19 cellular contexts compared by ENCODE assay signal in the genomic region with DNA sequence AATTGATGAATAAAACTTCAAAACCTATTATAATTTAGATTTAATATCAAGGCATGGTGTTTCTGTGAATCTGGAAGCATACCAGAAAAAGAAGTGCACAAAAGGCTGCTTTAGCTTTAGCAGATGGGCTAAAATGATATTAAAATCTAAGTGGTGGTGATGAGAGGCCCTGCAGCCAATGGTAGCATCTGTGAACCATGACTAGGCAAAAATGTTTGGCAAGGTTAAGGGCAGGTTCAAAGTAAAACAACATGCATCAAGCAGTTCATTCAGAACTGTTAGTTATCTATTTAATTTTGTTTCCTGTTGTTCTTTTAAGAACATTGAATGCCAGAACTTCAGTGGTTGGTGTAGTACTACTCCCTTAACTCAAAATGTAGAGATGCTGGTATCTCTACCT.
DNase-seq lines count a peak whose midpoint lies in the region; ATAC-seq, FAIRE-seq and TF ChIP-seq lines count a peak whose summit lies in the region.
"Had no signal": no experiment of that assay in that cellular context is flagged by ENCODE, and none has a peak within 500 bp of the region (broad histone marks: within the 10 kb centered on the region; RNA-seq: fewer than 3 reads in every experiment).

No MANE protein-coding gene starts in this region.

- no peak overlapping the region for H2BK15ac ChIP-seq in H1 (ENCODE audit: low read length)

- POLR2A ChIA-PET in HepG2 (lab: Yijun Ruan, JAX), result no interaction called here
- POLR2A ChIA-PET in H1 (lab: Charles Lee; ENCODE audit: partially characterized antibody), result no interaction called here

- DNase-seq in HepG2 (ENCODE audit: low spot score) (no peak), right lobe of liver (no peak), OCI-M1 (lab: John Stamatoyannopoulos, UW) (peak; percentile 51), H1 (ENCODE audit: low read depth in 1 of 2, low spot score in 2 of 2) (no peak), urothelium cell line (ENCODE audit: low spot score) (no peak), NCI-H69 (lab: John Stamatoyannopoulos, UW) (no peak)
- DNase-seq: ACHN; BE2C; C1 segment of cervical spinal cord; CD4-positive, CD25-positive, alpha-beta regulatory T cell; CD8-positive, alpha-beta memory T cell; COR-L47; DMS79 treated with DMSO at 0.1 percent for 48 hours; GF-D8; H7; HFFc6 had no signal

- ATAC-seq in HepG2 (no peak), right lobe of liver (no peak)
- ATAC-seq: GM23338, HCT116 had no signal

- H2AK5ac ChIP-seq in H1 (ENCODE audit: low read depth, low read length), result no peak overlapping the region

- no peak overlapping the region for H3K9ac ChIP-seq in HepG2 (ENCODE audit: insufficient read depth, low read depth, low read length)
- H3K9ac ChIP-seq in H1 (replicated peaks in 1 of 4; ENCODE audit: extremely low read depth in 1 of 4, low read depth in 3 of 4, low read length in 3 of 4), result no peak overlapping the region

- intact Hi-C loops in HepG2 (cut with micrococcal nuclease; ENCODE audit: unreplicated experiment) (no loop called here), right lobe of liver (cut with DNase I) (no loop called here)

- no peak overlapping the region for H2BK20ac ChIP-seq in H1 (ENCODE audit: low read length)

- no peak overlapping the region for H2BK120ac ChIP-seq in H1 (replicated peaks; ENCODE audit: low read depth, low read length)

- no peaks in the 10 kb centered on the region for H3K23me2 ChIP-seq in H1 (ENCODE audit: low read depth, low read length)

- H3K18ac ChIP-seq in H1 (ENCODE audit: extremely low read depth, low read length), result no peak overlapping the region

- no peak overlapping the region for H4K8ac ChIP-seq in H1 (ENCODE audit: extremely low read depth, insufficient read depth, low read length)

- no peaks in the 10 kb centered on the region for H3K79me1 ChIP-seq in H1 (ENCODE audit: low read depth, low read length)

- no peaks in the 10 kb centered on the region for H3K79me2 ChIP-seq in HepG2 (ENCODE audit: insufficient read depth, low read length)
- no peaks in the 10 kb centered on the region for H3K79me2 ChIP-seq in H1 (ENCODE audit: control insufficient read depth in 1 of 2, insufficient read depth in 2 of 2, low read length in 2 of 2)

- H4K20me1 ChIP-seq in HepG2 (ENCODE audit: insufficient read depth, low read length), result no peaks in the 10 kb centered on the region
- no peaks in the 10 kb centered on the region for H4K20me1 ChIP-seq in H1 (replicated peaks in 1 of 2; ENCODE audit: control insufficient read depth in 1 of 2, insufficient read depth in 2 of 2, low read length in 2 of 2)

- no peak overlapping the region for H2AFZ ChIP-seq in HepG2 (ENCODE audit: low read length)
- H2AFZ ChIP-seq in H1 (ENCODE audit: low read length), result no peak overlapping the region
- H2AFZ ChIP-seq: GM23338 had no signal

- H3K27me3 ChIP-seq in HepG2 (ENCODE audit: control insufficient read depth in 1 of 2, insufficient read depth in 2 of 2, low read length in 2 of 2), result no peaks in the 10 kb centered on the region
- H3K27me3 ChIP-seq in right lobe of liver, result no peaks in the 10 kb centered on the region
- no peaks in the 10 kb centered on the region for H3K27me3 ChIP-seq in H1 (replicated peaks in 1 of 4; ENCODE audit: control insufficient read depth in 3 of 4, extremely low read depth in 1 of 4, insufficient read depth in 3 of 4, low read length in 3 of 4)
- H3K27me3 ChIP-seq: BE2C had no signal

- no peak overlapping the region for H3K23ac ChIP-seq in H1 (ENCODE audit: insufficient read length)

- H3K4me3 ChIP-seq in HepG2 (replicated peaks in 1 of 3; ENCODE audit: insufficient read depth in 1 of 3, low read depth in 2 of 3, low read length in 3 of 3) (no peak overlapping the region), right lobe of liver (no peak overlapping the region), H1 (ENCODE audit: extremely low read depth in 1 of 4, insufficient read depth in 2 of 4, low read depth in 3 of 4, low read length in 4 of 4) (no peak overlapping the region)
- H3K4me3 ChIP-seq: GM23338 had no signal

- H3K14ac ChIP-seq in H1 (ENCODE audit: insufficient read length), result no peak overlapping the region

- in situ Hi-C loops in HepG2 (cut with HindIII; ENCODE audit: extremely low pct_ligation_motif_present, low pct_unique_long_range_greater_than_20kb), result no loop called here

- no peak overlapping the region for H2BK12ac ChIP-seq in H1 (ENCODE audit: low read depth, low read length)

- TF ChIP-seq POLR2A in HepG2 (IDR thresholded peaks at IDR 0.05; ENCODE audit: insufficient read depth in 1 of 2, low read depth in 2 of 2, low read length in 2 of 2), result no peak
- no peak for TF ChIP-seq POLR2A in right lobe of liver (IDR thresholded peaks at IDR 0.05)
- TF ChIP-seq POLR2A in H1 (IDR thresholded peaks at IDR 0.05; ENCODE audit: control extremely low read depth in 1 of 2, low read depth in 2 of 2, low read length in 2 of 2), result no peak

- TF ChIP-seq CTCF in HepG2 (CRISPR knock-in tag; IDR thresholded peaks at IDR 0.05) (no peak), right lobe of liver (IDR thresholded peaks at IDR 0.05) (no peak), H1 (IDR thresholded peaks at IDR 0.05; ENCODE audit: control extremely low read depth in 1 of 3, insufficient read depth in 1 of 3, low read depth in 1 of 3, low read length in 3 of 3) (no peak)

- TF ChIP-seq EP300 in HepG2 (IDR thresholded peaks at IDR 0.05; ENCODE audit: low read depth in 2 of 2, low read length in 2 of 2) (no peak), HepG2 (CRISPR knock-in tag; IDR thresholded peaks at IDR 0.05; ENCODE audit: borderline replicate concordance) (no peak), H1 (IDR thresholded peaks at IDR 0.05; ENCODE audit: borderline replicate concordance in 1 of 2, low read depth in 2 of 2, low read length in 2 of 2) (no peak)

- no peak overlapping the region for H4K5ac ChIP-seq in H1 (ENCODE audit: insufficient read length, low read depth, low read length)

- H2BK5ac ChIP-seq in H1 (ENCODE audit: low read depth, low read length), result no peak overlapping the region

- H3K56ac ChIP-seq in H1 (replicated peaks; ENCODE audit: insufficient read length, low read depth, low read length), result no peak overlapping the region

- CTCF ChIA-PET in HepG2 (lab: Yijun Ruan, JAX; ENCODE audit: low intra/inter-chr PET ratio, low total read pairs), result no interaction called here
- CTCF ChIA-PET in H1 (lab: Charles Lee; ENCODE audit: partially characterized antibody), result no interaction called here

- H3K4me2 ChIP-seq in HepG2 (ENCODE audit: low read depth, low read length) (no peak overlapping the region), H1 (ENCODE audit: insufficient read depth in 1 of 2, low read depth in 2 of 2, low read length in 2 of 2) (no peak overlapping the region)
- H3K4me2 ChIP-seq: GM23338 had no signal

- no peaks in the 10 kb centered on the region for H3K4me1 ChIP-seq in HepG2 (ENCODE audit: insufficient read depth, low read length)
- no peaks in the 10 kb centered on the region for H3K4me1 ChIP-seq in right lobe of liver
- no peaks in the 10 kb centered on the region for H3K4me1 ChIP-seq in H1 (replicated peaks in 1 of 4; ENCODE audit: control insufficient read depth in 3 of 4, insufficient read depth in 4 of 4, low read length in 3 of 4)
- H3K4me1 ChIP-seq: BE2C had no signal

- H3K36me3 ChIP-seq in HepG2 (replicated peaks in 1 of 2; ENCODE audit: control insufficient read depth in 1 of 2, insufficient read depth in 2 of 2, low read length in 2 of 2) (no peaks in the 10 kb centered on the region), right lobe of liver (no peaks in the 10 kb centered on the region), H1 (ENCODE audit: control insufficient read depth in 2 of 4, insufficient read depth in 4 of 4, low read length in 3 of 4) (no peaks in the 10 kb centered on the region)
- H3K36me3 ChIP-seq: BE2C had no signal

- no peaks in the 10 kb centered on the region for H3K9me3 ChIP-seq in HepG2 (ENCODE audit: low read length)
- H3K9me3 ChIP-seq in right lobe of liver, result no peaks in the 10 kb centered on the region
- H3K9me3 ChIP-seq in H1 (ENCODE audit: insufficient read depth in 2 of 2, low read depth in 1 of 2, low read length in 1 of 2), result no peaks in the 10 kb centered on the region
- H3K9me3 ChIP-seq: BE2C had no signal

- no peak overlapping the region for H4K91ac ChIP-seq in H1 (replicated peaks; ENCODE audit: insufficient read length, low read length)

- TF ChIP-seq RAD21 in HepG2 (CRISPR knock-in tag; IDR thresholded peaks at IDR 0.05) (no peak), H1 (IDR thresholded peaks at IDR 0.05 in 1 of 2, conservative IDR thresholded peaks at IDR 0.05 in 1 of 2; ENCODE audit: low read depth in 2 of 2, low read length in 2 of 2) (no peak)

- H3K27ac ChIP-seq in HepG2 (ENCODE audit: extremely low read length, insufficient read depth, low read length) (no peak overlapping the region), right lobe of liver (no peak overlapping the region), H1 (ENCODE audit: low read depth, low read length) (no peak overlapping the region)

- FAIRE-seq in HepG2 (lab: Jason Lieb, UNC), result no peak
- FAIRE-seq in H1 (lab: Jason Lieb, UNC), result no peak
- no peak for FAIRE-seq in urothelium cell line (lab: Jason Lieb, UNC)
- FAIRE-seq: HTR-8/SVneo had no signal

- H3K4ac ChIP-seq in H1 (replicated peaks; ENCODE audit: insufficient read length, low read depth, low read length), result no peak overlapping the region

- BruUV-seq in HepG2 (replicated peaks; lab: Mats Ljungman, UMichigan), result no TSS peak

TF ChIP-seq in H1, 55 proteins besides CTCF, POLR2A, EP300 and RAD21:
- TF ChIP-seq CHD2 (IDR thresholded peaks at IDR 0.05; ENCODE audit: low read length), result no peak
- peak; percentile 51; the same call in 1 of the 2 replicates for TF ChIP-seq BACH1 (IDR thresholded peaks at IDR 0.05; ENCODE audit: low read length)
